9 cellular contexts compared by ENCODE assay signal in genomic region chr12:104985206-104985605, GRCh38. TPM values are rescaled to one million over a fixed set of nuclear protein-coding genes. Genes with fewer than 3 reads are reported as not detected.
DNase-seq lines count a peak whose midpoint lies in the region; ATAC-seq and TF ChIP-seq lines count a peak whose summit lies in the region.
"Had no signal": no experiment of that assay in that cellular context is flagged by ENCODE, and none has a peak within 500 bp of the region (broad histone marks: within the 10 kb centered on the region; RNA-seq: fewer than 3 reads in every experiment).

No MANE protein-coding gene starts in this region.

- H3K4me3 ChIP-seq in breast epithelium (peak overlapping the region in 1 of 3 donors; percentile 79), testis (no peak overlapping the region)

- H3K27ac ChIP-seq in breast epithelium (no peak overlapping the region), testis (no peak overlapping the region)

- H3K4me3 Mint-ChIP-seq in MCF 10A (ENCODE audit: unreplicated experiment) (peak overlapping the region; percentile 84), type B pancreatic cell (peak overlapping the region; percentile 90)

- H3K27ac Mint-ChIP-seq in MCF 10A (ENCODE audit: low read depth, unreplicated experiment) (no peak overlapping the region), type B pancreatic cell (no peak overlapping the region)

- CTCF ChIA-PET in MCF 10A (lab: Yijun Ruan, JAX): interaction anchor here (1.7 kb wide), 1 partner anchor 26 kb away, joined by 6 read pairs; no protein-coding TSS in a partner anchor

- H3K9me3 ChIP-seq in breast epithelium (no peaks in the 10 kb centered on the region), testis (no peaks in the 10 kb centered on the region)

- no peaks in the 10 kb centered on the region for H3K27me3 Mint-ChIP-seq in MCF 10A (ENCODE audit: insufficient read depth, unreplicated experiment)
- no peaks in the 10 kb centered on the region for H3K27me3 Mint-ChIP-seq in type B pancreatic cell

- WGBS in testis, 2 donors: 57 to 64% methylated on average over 4 of the region's 4 CpGs

- POLR2A ChIA-PET in MCF 10A (lab: Yijun Ruan, JAX): interaction anchor here (0.8 to 2.5 kb wide), 4 partner anchors 10 to 32 kb away, joined by 3 to 20 read pairs (median 5); partner anchors contain the start of gene SLC41A2

- BruUV-seq in MCF 10A (replicated peaks; lab: Mats Ljungman, UMichigan): no TSS peak

- no peaks in the 10 kb centered on the region for H3K27me3 ChIP-seq in breast epithelium
- no peaks in the 10 kb centered on the region for H3K27me3 ChIP-seq in testis

- no peaks in the 10 kb centered on the region for H3K4me1 ChIP-seq in breast epithelium
- H3K4me1 ChIP-seq in testis: peaks cover 7% of the 10 kb centered on the region

- H3K9me3 Mint-ChIP-seq in MCF 10A (ENCODE audit: unreplicated experiment): no peaks in the 10 kb centered on the region
- H3K9me3 Mint-ChIP-seq in type B pancreatic cell: no peaks in the 10 kb centered on the region

- DNase-seq in MCF 10A (ENCODE audit: unreplicated experiment) (no peak), breast epithelium (ENCODE audit: low spot score in 2 of 2) (no peak), OCI-M1 (lab: John Stamatoyannopoulos, UW) (peak; percentile 30), dermis blood vessel endothelial cell (peak; percentile 10), type B pancreatic cell (ENCODE audit: extremely low spot score, unreplicated experiment) (no peak), testis (no peak)
- DNase-seq: stimulated activated CD4-positive, alpha-beta T cell treated with anti-CD3 and anti-CD28 coated beads, Interleukin-2, amount 100 ng/mL, for 48 hours had no signal

- no peak for TF ChIP-seq CTCF in MCF 10A (IDR thresholded peaks at IDR 0.05; ENCODE audit: unreplicated experiment)
- no peak for TF ChIP-seq CTCF in breast epithelium (IDR thresholded peaks at IDR 0.05)
- TF ChIP-seq CTCF in type B pancreatic cell (conservative IDR thresholded peaks at IDR 0.05): peak; percentile 4
- TF ChIP-seq CTCF in testis (IDR thresholded peaks at IDR 0.05): no peak

- TF ChIP-seq POLR2A in breast epithelium (IDR thresholded peaks at IDR 0.05) (no peak), testis (IDR thresholded peaks at IDR 0.05) (no peak)

- H3K36me3 Mint-ChIP-seq in MCF 10A (ENCODE audit: insufficient read depth, unreplicated experiment) (peaks cover 11% of the 10 kb centered on the region), type B pancreatic cell (peaks cover 11% of the 10 kb centered on the region)

- peaks cover 30% of the 10 kb centered on the region for H3K4me1 Mint-ChIP-seq in MCF 10A (ENCODE audit: insufficient read depth, unreplicated experiment)
- H3K4me1 Mint-ChIP-seq in type B pancreatic cell (ENCODE audit: unreplicated experiment): peaks cover 10% of the 10 kb centered on the region

- H3K36me3 ChIP-seq in breast epithelium: no peaks in the 10 kb centered on the region
- H3K36me3 ChIP-seq in testis (ENCODE audit: low read depth, missing control alignments): no peaks in the 10 kb centered on the region

- intact Hi-C loops in MCF 10A (cut with micrococcal nuclease): no loop called here
- intact Hi-C loops in breast epithelium (cut with DNase I; ENCODE audit: low total_unique reads): no loop called here
- intact Hi-C loops in testis (cut with DNase I; ENCODE audit: low total_unique reads): no loop called here

- no peak for ATAC-seq in GM21737 (IDR thresholded peaks at IDR 0.05; ENCODE audit: unreplicated experiment)
- no peak for ATAC-seq in GM19351 (IDR thresholded peaks at IDR 0.05; ENCODE audit: unreplicated experiment)

RNA-seq across cellular contexts. Expression of gene NOPCHAP1, which starts 0.9 kb away (rescaled TPM):
- total RNA-seq in MCF 10A (2022) (17.4 and 33.3 TPM in 2 replicates), breast epithelium (1 to 10 TPM; 5.3 to 9.8 (median 6.4) TPM), dermis blood vessel endothelial cell (7.2 and 8.0 TPM in 2 replicates), type B pancreatic cell (ENCODE audit: low replicate concordance) (15.6 and 20.1 TPM in 2 replicates), testis (10 to 100 TPM in 1 of 2 donors, 1 to 10 TPM in 1; 7.2 to 12.8 TPM)
- polyA plus RNA-seq in testis (ENCODE audit: insufficient read depth, low read depth, low replicate concordance): 10.0 TPM

RNA-seq across cellular contexts. Expression of gene SLC41A2, which starts 27.1 kb away (rescaled TPM):
- total RNA-seq in MCF 10A (2022) (14.6 and 15.9 TPM in 2 replicates), breast epithelium (10 to 100 TPM; 29.3 to 46.2 (median 41.9) TPM), dermis blood vessel endothelial cell (6.7 and 19.4 TPM in 2 replicates), type B pancreatic cell (ENCODE audit: low replicate concordance) (10.3 and 11.5 TPM in 2 replicates), testis (10 to 100 TPM; 31.6 to 49.5 TPM)
- polyA plus RNA-seq in testis (ENCODE audit: insufficient read depth, low read depth, low replicate concordance): 21.9 TPM

Comparison
In these comparisons a context has a peak if more than half of its experiments do, and no peak if none do; other contexts are left out.
1. DNase-seq: peak in OCI-M1 (single experiment) and dermis blood vessel endothelial cell (single experiment); none in MCF 10A (single experiment), breast epithelium (0 of 2), type B pancreatic cell (single experiment) and testis (single experiment).